ENCODE assay signal across 1 cellular context in the genomic region with DNA sequence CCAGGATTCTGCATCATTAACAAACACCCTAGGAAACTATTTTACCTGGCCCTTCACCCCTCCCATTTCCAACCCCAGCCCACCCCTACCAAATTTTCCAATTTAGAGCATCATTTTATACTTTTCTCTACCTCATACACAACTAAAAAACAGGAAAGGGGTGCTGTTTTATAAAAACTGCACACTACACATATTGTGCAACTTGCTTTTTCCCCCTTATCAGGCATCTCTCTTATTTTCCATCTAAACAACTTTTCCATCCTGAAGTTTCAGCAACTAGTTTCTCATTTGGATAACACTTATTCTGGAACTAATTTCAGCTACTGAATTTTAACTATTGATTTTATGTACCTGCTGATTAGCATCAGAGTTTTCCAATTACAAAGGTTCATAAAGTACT.
TF ChIP-seq lines count a peak whose summit lies in the region.

No MANE protein-coding gene starts in this region.

TF ChIP-seq in IMR-90, 13 proteins besides CTCF, POLR2A, EP300 and RAD21 (continued from another document):
- TF ChIP-seq, protein P1, sequence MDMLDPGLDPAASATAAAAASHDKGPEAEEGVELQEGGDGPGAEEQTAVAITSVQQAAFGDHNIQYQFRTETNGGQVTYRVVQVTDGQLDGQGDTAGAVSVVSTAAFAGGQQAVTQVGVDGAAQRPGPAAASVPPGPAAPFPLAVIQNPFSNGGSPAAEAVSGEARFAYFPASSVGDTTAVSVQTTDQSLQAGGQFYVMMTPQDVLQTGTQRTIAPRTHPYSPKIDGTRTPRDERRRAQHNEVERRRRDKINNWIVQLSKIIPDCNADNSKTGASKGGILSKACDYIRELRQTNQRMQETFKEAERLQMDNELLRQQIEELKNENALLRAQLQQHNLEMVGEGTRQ (IDR thresholded peaks at IDR 0.05; ENCODE audit: low read depth, low read length) = no peak
